In genomic region chr11:43823316-43823715, GRCh38 we compare ENCODE assay signal across 31 cellular contexts.
"Had no signal": no experiment of that assay in that cellular context is flagged by ENCODE, and none has a peak within 500 bp of the region (broad histone marks: within the 10 kb centered on the region; RNA-seq: fewer than 3 reads in every experiment).

No MANE protein-coding gene starts in this region.

- H3K4me3 ChIP-seq: adrenal gland, ascending aorta, body of pancreas, breast epithelium, cardiac muscle cell had no signal

- ATAC-seq: activated naive CD4-positive, alpha-beta T cell treated with anti-CD3 and anti-CD28 coated beads, Interleukin-2, amount 50 U/mL, for 72 hours; activated naive CD8-positive, alpha-beta T cell treated with anti-CD3 and anti-CD28 coated beads, Interleukin-2, amount 50 U/mL, for 24 hours; activated T-cell treated with anti-CD3 and anti-CD28 coated beads, Interleukin-2, amount 50 U/mL, for 4 hours; activated T-cell treated with anti-CD3 and anti-CD28 coated beads, Interleukin-2, amount 50 U/mL, for 72 hours; activated T-helper 17 cell treated with anti-CD3 and anti-CD28 coated beads, Interleukin-2, amount 50 U/mL, for 72 hours; body of pancreas had no signal

- DNase-seq: activated effector memory CD4-positive, alpha-beta T cell treated with anti-CD3 and anti-CD28 coated beads, Interleukin-2, amount 50 U/mL, for 16 hours; activated effector memory CD4-positive, alpha-beta T cell treated with Interleukin-2 at 50 U/mL for 16 hours; activated gamma-delta T cell; activated gamma-delta T cell treated with Interleukin-2 at 50 U/mL for 16 hours; activated naive CD4-positive, alpha-beta T cell; activated naive CD4-positive, alpha-beta T cell treated with anti-CD3 and anti-CD28 coated beads for 36 hours; activated naive CD4-positive, alpha-beta T cell treated with anti-CD3 and anti-CD28 coated beads, Interleukin-2, amount 10 ng/mL, durations not matched to agents 7 days and 5 days; activated naive CD4-positive, alpha-beta T cell treated with Interleukin-2 at 50 U/mL for 16 hours; activated naive CD8-positive, alpha-beta T cell treated with anti-CD3 and anti-CD28 coated beads for 36 hours; activated naive CD8-positive, alpha-beta T cell treated with anti-CD3 and anti-CD28 coated beads, Interleukin-2, amount 10 ng/mL, durations not matched to agents 7 days and 5 days; activated naive CD8-positive, alpha-beta T cell treated with anti-CD3 and anti-CD28 coated beads, Interleukin-2, amount 50 U/mL, for 24 hours; activated T-cell treated with anti-CD3 and anti-CD28 coated beads, Interleukin-2, amount 50 U/mL, for 1 hour; activated T-cell treated with anti-CD3 and anti-CD28 coated beads, Interleukin-2, amount 50 U/mL, for 24 hours; activated T-cell treated with anti-CD3 and anti-CD28 coated beads, Interleukin-2, amount 50 U/mL, for 4 hours; activated T-cell treated with anti-CD3 and anti-CD28 coated beads, Interleukin-2, amount 50 U/mL, for 48 hours; activated T-cell treated with anti-CD3 and anti-CD28 coated beads, Interleukin-2, amount 50 U/mL, for 72 hours; adrenal gland; amniotic stem cell; amygdala; anterior cingulate cortex; aorta; body of pancreas; brain microvascular endothelial cell; caudate nucleus; central memory CD4-positive, alpha-beta T cell; cerebellar nuclear complex had no signal

- H3K36me3 ChIP-seq: adrenal gland, ascending aorta, brain microvascular endothelial cell, breast epithelium, cardiac muscle cell had no signal

- H3K27me3 ChIP-seq: adrenal gland, ascending aorta, body of pancreas, brain microvascular endothelial cell, breast epithelium, cardiac muscle cell had no signal

- H3K27ac ChIP-seq: adrenal gland, ascending aorta, body of pancreas, brain microvascular endothelial cell, breast epithelium, cardiac muscle cell had no signal

- H3K9me3 ChIP-seq: adrenal gland, ascending aorta, body of pancreas, breast epithelium had no signal

- H3K4me1 ChIP-seq: ascending aorta, body of pancreas, breast epithelium had no signal
